ENCODE assay signal across 8 cellular contexts in the genomic region with DNA sequence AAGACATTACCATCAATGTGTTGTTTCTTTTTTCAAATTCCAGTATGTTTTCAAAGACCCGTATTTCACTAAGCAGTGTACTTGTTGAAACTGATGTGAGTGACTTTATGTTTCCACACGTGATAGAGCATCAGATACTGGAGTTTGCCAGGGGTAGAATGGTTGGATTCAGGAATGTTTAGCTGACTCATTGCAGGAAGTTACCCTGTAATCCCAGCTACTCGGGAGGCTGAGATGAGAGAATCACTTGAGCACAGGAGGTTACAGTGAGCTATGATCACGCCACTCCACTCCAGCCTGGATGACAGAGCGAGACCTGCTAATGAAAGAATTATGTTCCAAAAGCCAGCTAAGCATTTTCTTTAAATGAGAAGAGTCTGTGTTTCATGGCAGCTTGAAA.
A peak's percentile ranks its signal among the peaks of the same experiment; 100 is the strongest.
DNase-seq lines count a peak whose midpoint lies in the region; TF ChIP-seq lines count a peak whose summit lies in the region.
"Not testable (repeated sequence)": the region's sequence is repeated elsewhere in the genome, so short reads cannot be mapped to it uniquely, and the experiment has no call there.

No MANE protein-coding gene starts in this region.

- H2AFZ ChIP-seq in GM23248 = 0 out of 2 replicates have a peak overlapping the region, but pooled peaks have one; percentile 41

- H3K36me3 ChIP-seq in GM23248 (ENCODE audit: low read depth); adipocyte (ENCODE audit: control insufficient read depth, insufficient read depth, low read length, severe bottlenecking): not testable (repeated sequence)

- not testable (repeated sequence) for H3K27ac ChIP-seq in GM23248

- 1 to 7% methylated on average over 4 to 5 of the region's 5 CpGs for WGBS in GM23248 (ENCODE audit: low coverage in 1 of 2, low lambda C conversion rate in 2 of 2, missing lambda C conversion rate in 2 of 2), 2 experiments

- not testable (repeated sequence) for H3K4me1 Mint-ChIP-seq in neural crest cell

- not testable (repeated sequence) for H3K4me3 Mint-ChIP-seq in neural crest cell

- not testable (repeated sequence) for H3K9me3 ChIP-seq in GM23248 (ENCODE audit: low read depth); adipocyte (ENCODE audit: control insufficient read depth, low read length)

- not testable (repeated sequence) for H4K20me1 ChIP-seq in GM23248 (ENCODE audit: insufficient read depth)

- H3K9ac ChIP-seq in GM23248; adipocyte (ENCODE audit: low read length): not testable (repeated sequence)

- not testable (repeated sequence) for H3K27me3 ChIP-seq in GM23248 (replicated peaks; ENCODE audit: insufficient read depth); adipocyte (replicated peaks; ENCODE audit: control insufficient read depth, insufficient read depth, low read length)

- in situ Hi-C loops in ACHN (cut with HindIII; ENCODE audit: low pct_ligation_motif_present, low pct_unique_long_range_greater_than_20kb, low sequenced_read_pairs) = not testable (repeated sequence)
- in situ Hi-C loops in GM23248 (cut with MboI) = loop anchor here (10.0 kb wide), 1 partner anchor 365 kb away; no protein-coding TSS in a partner anchor

- not testable (repeated sequence) for H3K4me3 ChIP-seq in GM23248; adipocyte (ENCODE audit: low read length)

- not testable (repeated sequence) for H3K27me3 Mint-ChIP-seq in neural crest cell (ENCODE audit: low read depth)

- TF ChIP-seq CTCF in neural crest cell (conservative IDR thresholded peaks at IDR 0.05) = not testable (repeated sequence)

- peak; percentile 40 for DNase-seq in ACHN
- DNase-seq in DMS53 (lab: John Stamatoyannopoulos, UW) = peak; percentile 82
- DNase-seq in GM23248 = peak; percentile 42
- DNase-seq in M059J (ENCODE audit: low read depth) = peak; percentile 32
- DNase-seq in adipocyte (ENCODE audit: low read depth) = peak; percentile 7
- DNase-seq in fibroblast of gingiva (ENCODE audit: low read depth) = peak; percentile 2
- DNase-seq in foreskin melanocyte = peak; percentile 68
- not testable (repeated sequence) for DNase-seq in neural crest cell (ENCODE audit: low read depth, low spot score)

- H3K79me2 ChIP-seq in GM23248 (ENCODE audit: insufficient read depth) = not testable (repeated sequence)

- H3K4me2 ChIP-seq in GM23248 (ENCODE audit: unreplicated experiment) = not testable (repeated sequence)

- H3F3A ChIP-seq in GM23248 (ENCODE audit: insufficient read depth) = not testable (repeated sequence)

- H3K9me2 ChIP-seq in GM23248 (ENCODE audit: insufficient read depth) = not testable (repeated sequence)

- H3K4me1 ChIP-seq in GM23248 (ENCODE audit: insufficient read depth); adipocyte (ENCODE audit: control insufficient read depth, insufficient read depth, low read length): not testable (repeated sequence)

- peak overlapping the region; percentile 35 for H3K27ac Mint-ChIP-seq in neural crest cell (ENCODE audit: unreplicated experiment)

- H3K36me3 Mint-ChIP-seq in neural crest cell (ENCODE audit: low read depth) = not testable (repeated sequence)

- not testable (repeated sequence) for H3K9me3 Mint-ChIP-seq in neural crest cell
